In the genomic region with DNA sequence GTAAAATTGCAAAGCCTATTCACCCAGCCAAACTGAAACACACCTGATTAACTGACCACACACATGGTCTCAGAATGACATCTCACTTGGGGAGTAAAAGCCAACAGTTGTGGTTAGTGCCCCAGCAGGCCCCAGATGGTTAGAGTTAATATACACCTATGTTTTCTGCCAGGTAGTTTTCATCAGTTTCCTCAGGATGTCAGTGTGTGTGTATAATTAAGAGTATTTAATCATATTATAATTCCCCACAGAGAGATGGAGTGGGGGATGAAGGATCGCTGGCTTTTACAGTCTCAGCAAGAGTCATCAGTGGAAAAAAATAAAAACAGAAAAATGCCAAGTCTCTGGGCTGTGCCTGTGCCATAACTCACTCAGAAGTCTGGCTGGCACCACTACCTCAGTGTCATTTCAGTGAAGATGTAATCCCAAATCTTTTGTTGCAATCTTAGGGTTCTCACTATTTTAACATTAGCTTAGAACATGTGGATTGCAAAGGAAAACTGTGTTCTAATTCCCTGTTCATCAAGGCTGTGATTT, we compare ENCODE assay signal across 1 cellular context.
TF ChIP-seq lines count a peak whose summit lies in the region.

No MANE protein-coding gene starts in this region.

TF ChIP-seq in GM12878, 131 proteins besides CTCF, POLR2A, EP300 and RAD21 (continued from another document):
- TF ChIP-seq, protein P1, sequence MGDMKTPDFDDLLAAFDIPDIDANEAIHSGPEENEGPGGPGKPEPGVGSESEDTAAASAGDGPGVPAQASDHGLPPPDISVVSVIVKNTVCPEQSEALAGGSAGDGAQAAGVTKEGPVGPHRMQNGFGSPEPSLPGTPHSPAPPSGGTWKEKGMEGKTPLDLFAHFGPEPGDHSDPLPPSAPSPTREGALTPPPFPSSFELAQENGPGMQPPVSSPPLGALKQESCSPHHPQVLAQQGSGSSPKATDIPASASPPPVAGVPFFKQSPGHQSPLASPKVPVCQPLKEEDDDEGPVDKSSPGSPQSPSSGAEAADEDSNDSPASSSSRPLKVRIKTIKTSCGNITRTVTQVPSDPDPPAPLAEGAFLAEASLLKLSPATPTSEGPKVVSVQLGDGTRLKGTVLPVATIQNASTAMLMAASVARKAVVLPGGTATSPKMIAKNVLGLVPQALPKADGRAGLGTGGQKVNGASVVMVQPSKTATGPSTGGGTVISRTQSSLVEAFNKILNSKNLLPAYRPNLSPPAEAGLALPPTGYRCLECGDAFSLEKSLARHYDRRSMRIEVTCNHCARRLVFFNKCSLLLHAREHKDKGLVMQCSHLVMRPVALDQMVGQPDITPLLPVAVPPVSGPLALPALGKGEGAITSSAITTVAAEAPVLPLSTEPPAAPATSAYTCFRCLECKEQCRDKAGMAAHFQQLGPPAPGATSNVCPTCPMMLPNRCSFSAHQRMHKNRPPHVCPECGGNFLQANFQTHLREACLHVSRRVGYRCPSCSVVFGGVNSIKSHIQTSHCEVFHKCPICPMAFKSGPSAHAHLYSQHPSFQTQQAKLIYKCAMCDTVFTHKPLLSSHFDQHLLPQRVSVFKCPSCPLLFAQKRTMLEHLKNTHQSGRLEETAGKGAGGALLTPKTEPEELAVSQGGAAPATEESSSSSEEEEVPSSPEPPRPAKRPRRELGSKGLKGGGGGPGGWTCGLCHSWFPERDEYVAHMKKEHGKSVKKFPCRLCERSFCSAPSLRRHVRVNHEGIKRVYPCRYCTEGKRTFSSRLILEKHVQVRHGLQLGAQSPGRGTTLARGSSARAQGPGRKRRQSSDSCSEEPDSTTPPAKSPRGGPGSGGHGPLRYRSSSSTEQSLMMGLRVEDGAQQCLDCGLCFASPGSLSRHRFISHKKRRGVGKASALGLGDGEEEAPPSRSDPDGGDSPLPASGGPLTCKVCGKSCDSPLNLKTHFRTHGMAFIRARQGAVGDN (IDR thresholded peaks at IDR 0.05) = peak; percentile 94
- no peak for TF ChIP-seq FOXK2 (IDR thresholded peaks at IDR 0.05)
- peak; percentile 76 for TF ChIP-seq ATF2 (IDR thresholded peaks at IDR 0.05; ENCODE audit: low read length)
- peak; percentile 62 to 68 for TF ChIP-seq BHLHE40 (IDR thresholded peaks at IDR 0.05; ENCODE audit: borderline replicate concordance in 1 of 2, low read depth in 2 of 2, low read length in 1 of 2)
- TF ChIP-seq RB1 (IDR thresholded peaks at IDR 0.05; ENCODE audit: borderline replicate concordance) = no peak; the same call in 1 of the 2 replicates
- TF ChIP-seq, protein P2, sequence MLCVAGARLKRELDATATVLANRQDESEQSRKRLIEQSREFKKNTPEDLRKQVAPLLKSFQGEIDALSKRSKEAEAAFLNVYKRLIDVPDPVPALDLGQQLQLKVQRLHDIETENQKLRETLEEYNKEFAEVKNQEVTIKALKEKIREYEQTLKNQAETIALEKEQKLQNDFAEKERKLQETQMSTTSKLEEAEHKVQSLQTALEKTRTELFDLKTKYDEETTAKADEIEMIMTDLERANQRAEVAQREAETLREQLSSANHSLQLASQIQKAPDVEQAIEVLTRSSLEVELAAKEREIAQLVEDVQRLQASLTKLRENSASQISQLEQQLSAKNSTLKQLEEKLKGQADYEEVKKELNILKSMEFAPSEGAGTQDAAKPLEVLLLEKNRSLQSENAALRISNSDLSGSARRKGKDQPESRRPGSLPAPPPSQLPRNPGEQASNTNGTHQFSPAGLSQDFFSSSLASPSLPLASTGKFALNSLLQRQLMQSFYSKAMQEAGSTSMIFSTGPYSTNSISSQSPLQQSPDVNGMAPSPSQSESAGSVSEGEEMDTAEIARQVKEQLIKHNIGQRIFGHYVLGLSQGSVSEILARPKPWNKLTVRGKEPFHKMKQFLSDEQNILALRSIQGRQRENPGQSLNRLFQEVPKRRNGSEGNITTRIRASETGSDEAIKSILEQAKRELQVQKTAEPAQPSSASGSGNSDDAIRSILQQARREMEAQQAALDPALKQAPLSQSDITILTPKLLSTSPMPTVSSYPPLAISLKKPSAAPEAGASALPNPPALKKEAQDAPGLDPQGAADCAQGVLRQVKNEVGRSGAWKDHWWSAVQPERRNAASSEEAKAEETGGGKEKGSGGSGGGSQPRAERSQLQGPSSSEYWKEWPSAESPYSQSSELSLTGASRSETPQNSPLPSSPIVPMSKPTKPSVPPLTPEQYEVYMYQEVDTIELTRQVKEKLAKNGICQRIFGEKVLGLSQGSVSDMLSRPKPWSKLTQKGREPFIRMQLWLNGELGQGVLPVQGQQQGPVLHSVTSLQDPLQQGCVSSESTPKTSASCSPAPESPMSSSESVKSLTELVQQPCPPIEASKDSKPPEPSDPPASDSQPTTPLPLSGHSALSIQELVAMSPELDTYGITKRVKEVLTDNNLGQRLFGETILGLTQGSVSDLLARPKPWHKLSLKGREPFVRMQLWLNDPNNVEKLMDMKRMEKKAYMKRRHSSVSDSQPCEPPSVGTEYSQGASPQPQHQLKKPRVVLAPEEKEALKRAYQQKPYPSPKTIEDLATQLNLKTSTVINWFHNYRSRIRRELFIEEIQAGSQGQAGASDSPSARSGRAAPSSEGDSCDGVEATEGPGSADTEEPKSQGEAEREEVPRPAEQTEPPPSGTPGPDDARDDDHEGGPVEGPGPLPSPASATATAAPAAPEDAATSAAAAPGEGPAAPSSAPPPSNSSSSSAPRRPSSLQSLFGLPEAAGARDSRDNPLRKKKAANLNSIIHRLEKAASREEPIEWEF (IDR thresholded peaks at IDR 0.05; ENCODE audit: insufficient replicate concordance, low read depth, low read length) = no peak
- peak; percentile 71 for TF ChIP-seq NR2F1 (conservative IDR thresholded peaks at IDR 0.05)
- TF ChIP-seq RUNX3 (IDR thresholded peaks at IDR 0.05; ENCODE audit: low read length) = peak; percentile 99
- no peak for TF ChIP-seq YY1 (IDR thresholded peaks at IDR 0.05; ENCODE audit: low read depth, low read length)
- TF ChIP-seq GABPA (IDR thresholded peaks at IDR 0.05; ENCODE audit: low read depth) = no peak
- TF ChIP-seq NFIC (IDR thresholded peaks at IDR 0.05; ENCODE audit: low read depth, low read length) = peak; percentile 88
- TF ChIP-seq SMARCA5 (IDR thresholded peaks at IDR 0.05) = peak; percentile 64; the same call in 1 of the 2 replicates
- no peak for TF ChIP-seq NFXL1 (IDR thresholded peaks at IDR 0.05; ENCODE audit: borderline replicate concordance)
- no peak for TF ChIP-seq SREBF2 (IDR thresholded peaks at IDR 0.05; ENCODE audit: low read length)
- TF ChIP-seq NBN (IDR thresholded peaks at IDR 0.05) = peak; percentile 39; the same call in 1 of the 2 replicates
- TF ChIP-seq NR2C2 (IDR thresholded peaks at IDR 0.05; ENCODE audit: borderline replicate concordance, control insufficient read depth, insufficient read length, low read depth) = no peak
- TF ChIP-seq HSF1 (IDR thresholded peaks at IDR 0.05; ENCODE audit: low read depth, low read length) = no peak
- TF ChIP-seq BMI1 (IDR thresholded peaks at IDR 0.05; ENCODE audit: borderline replicate concordance) = peak; percentile 45; the same call in 1 of the 2 replicates
- TF ChIP-seq MYC (IDR thresholded peaks at IDR 0.05; ENCODE audit: insufficient read depth, insufficient read length, insufficient replicate concordance, low read length, severe bottlenecking) = no peak
- TF ChIP-seq, protein P3, sequence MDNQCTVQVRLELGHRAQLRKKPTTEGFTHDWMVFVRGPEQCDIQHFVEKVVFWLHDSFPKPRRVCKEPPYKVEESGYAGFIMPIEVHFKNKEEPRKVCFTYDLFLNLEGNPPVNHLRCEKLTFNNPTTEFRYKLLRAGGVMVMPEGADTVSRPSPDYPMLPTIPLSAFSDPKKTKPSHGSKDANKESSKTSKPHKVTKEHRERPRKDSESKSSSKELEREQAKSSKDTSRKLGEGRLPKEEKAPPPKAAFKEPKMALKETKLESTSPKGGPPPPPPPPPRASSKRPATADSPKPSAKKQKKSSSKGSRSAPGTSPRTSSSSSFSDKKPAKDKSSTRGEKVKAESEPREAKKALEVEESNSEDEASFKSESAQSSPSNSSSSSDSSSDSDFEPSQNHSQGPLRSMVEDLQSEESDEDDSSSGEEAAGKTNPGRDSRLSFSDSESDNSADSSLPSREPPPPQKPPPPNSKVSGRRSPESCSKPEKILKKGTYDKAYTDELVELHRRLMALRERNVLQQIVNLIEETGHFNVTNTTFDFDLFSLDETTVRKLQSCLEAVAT (IDR thresholded peaks at IDR 0.05) = peak; percentile 89
TF ChIP-seq in GM12878: peak in this region for 49.
